8 cellular contexts compared by ENCODE assay signal in genomic region chr16:15133554-15133953, GRCh38. TPM values are rescaled to one million over a fixed set of nuclear protein-coding genes. Genes with fewer than 3 reads are reported as not detected.
DNase-seq lines count a peak whose midpoint lies in the region; ATAC-seq, FAIRE-seq and TF ChIP-seq lines count a peak whose summit lies in the region.
"Not testable (repeated sequence)": the region's sequence is repeated elsewhere in the genome, so short reads cannot be mapped to it uniquely, and the experiment has no call there.

No MANE protein-coding gene starts in this region.

- not testable (repeated sequence) for H3K27me3 ChIP-seq in endodermal cell (ENCODE audit: control insufficient read depth, insufficient read depth, low read length, poor library complexity, severe bottlenecking); osteoblast (ENCODE audit: insufficient read depth, low read length); suprapubic skin; upper lobe of right lung

- intact Hi-C loops in activated CD4-positive, alpha-beta T cell treated with anti-CD3 and anti-CD28 coated beads, Interleukin-2, amount 10 ng/mL, durations not matched to agents 24 days and 14 days (cut with micrococcal nuclease); kidney (cut with DNase I); posterior vena cava (cut with DNase I); upper lobe of right lung (cut with DNase I): not testable (repeated sequence)

- not testable (repeated sequence) for H3K4me2 ChIP-seq in osteoblast (ENCODE audit: insufficient read depth, low read length)

- ATAC-seq in upper lobe of right lung = not testable (repeated sequence)

- FAIRE-seq in kidney (lab: Jason Lieb, UNC) = not testable (repeated sequence)

- H3K36me3 ChIP-seq in endodermal cell (ENCODE audit: control insufficient read depth, insufficient read depth, low read length); kidney (ENCODE audit: control insufficient read depth in 1 of 2, insufficient read depth in 2 of 2, low read length in 2 of 2); osteoblast (ENCODE audit: insufficient read depth, low read length); upper lobe of right lung: not testable (repeated sequence)
- peaks cover 27% of the 10 kb centered on the region for H3K36me3 ChIP-seq in suprapubic skin

- not testable (repeated sequence) for H3K4me1 Mint-ChIP-seq in activated CD4-positive, alpha-beta T cell treated with anti-CD3 and anti-CD28 coated beads, Interleukin-2, amount 10 ng/mL, durations not matched to agents 24 days and 14 days; endodermal cell

- H3K27me3 Mint-ChIP-seq in activated CD4-positive, alpha-beta T cell treated with anti-CD3 and anti-CD28 coated beads, Interleukin-2, amount 10 ng/mL, durations not matched to agents 24 days and 14 days; endodermal cell (ENCODE audit: insufficient read depth): not testable (repeated sequence)

- not testable (repeated sequence) for H4K20me1 ChIP-seq in osteoblast (ENCODE audit: insufficient read depth, low read length)

- TF ChIP-seq POLR2A in suprapubic skin (IDR thresholded peaks at IDR 0.05) = not testable (repeated sequence)

- H3K4me3 Mint-ChIP-seq in activated CD4-positive, alpha-beta T cell treated with anti-CD3 and anti-CD28 coated beads, Interleukin-2, amount 10 ng/mL, durations not matched to agents 24 days and 14 days; endodermal cell: not testable (repeated sequence)

- DNase-seq in activated CD4-positive, alpha-beta T cell treated with anti-CD3 and anti-CD28 coated beads, Interleukin-2, amount 10 ng/mL, durations not matched to agents 24 days and 14 days = peak; percentile 44
- peak; percentile 7 for DNase-seq in endodermal cell
- peak; percentile 3 for DNase-seq in iPS-NIHi11 (ENCODE audit: low spot score)
- DNase-seq in kidney = peak; percentile 43
- peak; percentile 27 for DNase-seq in osteoblast (ENCODE audit: insufficient read length, low spot score, missing footprints)
- DNase-seq in posterior vena cava (ENCODE audit: low spot score) = peak; percentile 48
- peak; percentile 43 to 46 for DNase-seq in suprapubic skin (ENCODE audit: low spot score in 2 of 2)
- DNase-seq in upper lobe of right lung = peak; percentile 48

- not testable (repeated sequence) for H3K79me2 ChIP-seq in osteoblast (ENCODE audit: insufficient read depth, low read length)

- H3K4me1 ChIP-seq in endodermal cell (ENCODE audit: control insufficient read depth, insufficient read depth, low read length); kidney (ENCODE audit: control insufficient read depth in 1 of 2, insufficient read depth in 1 of 2, low read depth in 1 of 2, low read length in 2 of 2); osteoblast (ENCODE audit: insufficient read depth, low read length); suprapubic skin; upper lobe of right lung: not testable (repeated sequence)

- not testable (repeated sequence) for H3K9ac ChIP-seq in endodermal cell (ENCODE audit: extremely low read depth, low read length, poor library complexity, severe bottlenecking); kidney (ENCODE audit: low read length in 2 of 2)

- WGBS in endodermal cell (ENCODE audit: insufficient coverage in 1 of 2, insufficient read length in 1 of 2), 2 experiments = 98% methylated on average over 15 of the region's 31 CpGs; no CpG with 5 or more reads in 1 of the 2 experiments
- no CpG with 5 or more reads among the region's 31 CpGs for WGBS in suprapubic skin

- not testable (repeated sequence) for H3K27ac ChIP-seq in endodermal cell (ENCODE audit: low read depth, low read length); kidney (ENCODE audit: low read depth in 2 of 2, low read length in 2 of 2); osteoblast (ENCODE audit: low read depth, low read length); suprapubic skin; upper lobe of right lung

- not testable (repeated sequence) for TF ChIP-seq CTCF in endodermal cell (conservative IDR thresholded peaks at IDR 0.05); kidney (IDR thresholded peaks at IDR 0.05; ENCODE audit: borderline replicate concordance, extremely low read depth, insufficient read depth); osteoblast (IDR thresholded peaks at IDR 0.05; ENCODE audit: extremely low read depth, low read depth, low read length); suprapubic skin (IDR thresholded peaks at IDR 0.05); upper lobe of right lung (IDR thresholded peaks at IDR 0.05)

- H3K36me3 Mint-ChIP-seq in activated CD4-positive, alpha-beta T cell treated with anti-CD3 and anti-CD28 coated beads, Interleukin-2, amount 10 ng/mL, durations not matched to agents 24 days and 14 days (ENCODE audit: low read depth); endodermal cell (ENCODE audit: low read depth): not testable (repeated sequence)

- H3K9me3 Mint-ChIP-seq in activated CD4-positive, alpha-beta T cell treated with anti-CD3 and anti-CD28 coated beads, Interleukin-2, amount 10 ng/mL, durations not matched to agents 24 days and 14 days; endodermal cell: not testable (repeated sequence)

- not testable (repeated sequence) for H3K9me3 ChIP-seq in endodermal cell (ENCODE audit: control insufficient read depth, low read length); kidney (ENCODE audit: control insufficient read depth in 1 of 2, low read length in 2 of 2); osteoblast (ENCODE audit: low read depth, low read length); suprapubic skin; upper lobe of right lung

- H3K27ac Mint-ChIP-seq in activated CD4-positive, alpha-beta T cell treated with anti-CD3 and anti-CD28 coated beads, Interleukin-2, amount 10 ng/mL, durations not matched to agents 24 days and 14 days; endodermal cell: not testable (repeated sequence)

- H2AFZ ChIP-seq in osteoblast (ENCODE audit: low read length) = not testable (repeated sequence)

- TF ChIP-seq EP300 in suprapubic skin (IDR thresholded peaks at IDR 0.05) = not testable (repeated sequence)

- not testable (repeated sequence) for H3K4me3 ChIP-seq in endodermal cell (ENCODE audit: low read length); kidney (ENCODE audit: low read length in 2 of 2); osteoblast (ENCODE audit: insufficient read depth, low read length); suprapubic skin; upper lobe of right lung

RNA-seq across cellular contexts. Expression of gene RRN3, which starts 39.5 kb away (rescaled TPM):
- 34.1 and 38.4 TPM in 2 replicates for total RNA-seq in activated CD4-positive, alpha-beta T cell treated with anti-CD3 and anti-CD28 coated beads, Interleukin-2, amount 10 ng/mL, durations not matched to agents 24 days and 14 days
- total RNA-seq in endodermal cell (10 to 100 TPM; 28.6 to 30.6 TPM), kidney (24.7 TPM), osteoblast (23.0 and 29.3 TPM in 2 replicates), posterior vena cava (10 to 100 TPM; 21.5 to 24.3 TPM), suprapubic skin (10 to 100 TPM; 20.0 to 30.1 (median 23.5) TPM), upper lobe of right lung (27.6 TPM)
- 27.4 TPM for polyA plus RNA-seq in endodermal cell (2013, experiment 1 of 2)
- 25.0 TPM for polyA plus RNA-seq in endodermal cell (2013, experiment 2 of 2)
- 12.3 TPM for polyA plus RNA-seq in kidney (ENCODE audit: insufficient read depth, low read depth, low replicate concordance)
